Comparison of ENCODE assay signal across 8 cellular contexts in the genomic region with DNA sequence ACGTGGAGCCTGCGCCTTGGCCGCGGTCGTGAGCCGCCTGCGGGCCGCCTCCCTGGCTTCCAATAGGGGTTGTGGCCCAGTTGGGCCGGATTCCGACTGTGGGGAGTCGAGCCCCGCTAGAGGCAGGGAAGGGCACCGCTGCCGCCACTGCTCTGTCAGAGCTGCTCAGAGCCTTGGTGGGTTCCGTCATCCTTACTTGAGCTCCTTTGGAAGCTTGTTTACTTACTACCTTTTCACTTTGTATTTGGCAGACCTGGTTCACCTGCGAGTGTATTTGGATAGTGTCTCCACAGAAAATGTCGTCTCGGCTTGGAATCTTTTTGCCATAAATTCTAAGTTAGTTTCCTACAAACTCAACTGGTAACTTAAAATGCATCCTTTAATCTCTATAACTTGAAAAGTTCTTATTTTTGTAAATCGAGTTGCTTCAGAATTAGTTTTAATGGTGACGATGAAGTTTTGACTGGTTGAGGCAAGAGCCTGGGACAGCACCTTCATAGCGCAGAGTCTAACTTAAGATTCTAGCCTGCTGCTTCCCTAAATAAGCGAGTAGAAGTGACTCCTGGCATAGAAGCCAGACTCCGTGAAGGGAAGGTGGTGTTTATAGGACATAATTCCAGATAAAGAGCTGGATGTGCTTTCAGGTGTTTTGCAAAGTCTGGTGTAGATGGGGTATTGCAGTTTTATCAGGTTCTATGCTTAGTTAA. TPM values are rescaled to one million over a fixed set of nuclear protein-coding genes. Genes with fewer than 3 reads are reported as not detected.
DNase-seq lines count a peak whose midpoint lies in the region; ATAC-seq, FAIRE-seq and TF ChIP-seq lines count a peak whose summit lies in the region.

No MANE protein-coding gene starts in this region.

- H3K9me3 ChIP-seq in CD8-positive, alpha-beta T cell (ENCODE audit: low read length): no peaks in the 10 kb centered on the region
- H3K9me3 ChIP-seq in HUES6 (ENCODE audit: control insufficient read depth, insufficient read depth, low read depth, low read length) (no peaks in the 10 kb centered on the region), left lung (no peaks in the 10 kb centered on the region), testis (no peaks in the 10 kb centered on the region)

- H3K27ac Mint-ChIP-seq in CD8-positive, alpha-beta T cell: peak overlapping the region; percentile 94

- H3K27me3 ChIP-seq in CD8-positive, alpha-beta T cell (ENCODE audit: insufficient read depth, low read length): no peaks in the 10 kb centered on the region
- H3K27me3 ChIP-seq in HUES6 (ENCODE audit: control insufficient read depth, insufficient read depth, low read length): no peaks in the 10 kb centered on the region
- no peaks in the 10 kb centered on the region for H3K27me3 ChIP-seq in left lung
- no peaks in the 10 kb centered on the region for H3K27me3 ChIP-seq in testis

- H3K9me3 Mint-ChIP-seq in CD8-positive, alpha-beta T cell: no peaks in the 10 kb centered on the region

- no peak for FAIRE-seq in D721Med (lab: Jason Lieb, UNC)

- peak overlapping the region; percentile 89 for H3K9ac ChIP-seq in HUES6 (ENCODE audit: low read length)

- H3K27ac ChIP-seq in CD8-positive, alpha-beta T cell (ENCODE audit: low read depth, low read length): peak overlapping the region; percentile 86
- H3K27ac ChIP-seq in HUES6 (ENCODE audit: low read depth, low read length): peak overlapping the region; percentile 91
- peak overlapping the region; percentile 96 to 98 for H3K27ac ChIP-seq in left lung
- peak overlapping the region; percentile 95 to 96 for H3K27ac ChIP-seq in testis

- ATAC-seq in CD8-positive, alpha-beta T cell: peak; percentile 27
- ATAC-seq in GM19455 (IDR thresholded peaks at IDR 0.05; ENCODE audit: unreplicated experiment) (peak; percentile 38), left lung (peak; percentile 14)

- intact Hi-C loops in CD8-positive, alpha-beta T cell (cut with DNase I, micrococcal nuclease): loop anchor here (1.0 to 10.0 kb wide), 11 partner anchors 42 to 1284 kb away; a partner anchor contains a TSS
- intact Hi-C loops in left lung (cut with DNase I) (no loop called here), testis (cut with DNase I; ENCODE audit: low total_unique reads) (no loop called here)

- peak overlapping the region; percentile 88 for H3K4me3 Mint-ChIP-seq in CD8-positive, alpha-beta T cell

- H3K36me3 ChIP-seq in CD8-positive, alpha-beta T cell (ENCODE audit: insufficient read depth, low read length): no peaks in the 10 kb centered on the region
- H3K36me3 ChIP-seq in HUES6 (ENCODE audit: control insufficient read depth, insufficient read depth, low read length) (peaks cover 2% of the 10 kb centered on the region; the same call in 1 of the 2 replicates), left lung (peaks cover 0 to 3% of the 10 kb centered on the region in 2 donors), testis (ENCODE audit: low read depth, missing control alignments) (no peaks in the 10 kb centered on the region)

- no peak for TF ChIP-seq POLR2A in testis (IDR thresholded peaks at IDR 0.05)

- TF ChIP-seq CTCF in CD8-positive, alpha-beta T cell (IDR thresholded peaks at IDR 0.05): no peak
- TF ChIP-seq CTCF in left lung (IDR thresholded peaks at IDR 0.05) (no peak), testis (IDR thresholded peaks at IDR 0.05) (no peak), D721Med (IDR thresholded peaks at IDR 0.05; ENCODE audit: insufficient read depth, missing control alignments) (no peak)

- peak overlapping the region; percentile 76 for H3K4me3 ChIP-seq in CD8-positive, alpha-beta T cell (ENCODE audit: low read depth, low read length)
- H3K4me3 ChIP-seq in HUES6 (ENCODE audit: low read depth, low read length) (peak overlapping the region; percentile 98), left lung (peak overlapping the region; percentile 78 to 82), testis (peak overlapping the region; percentile 88 to 90)

- WGBS in testis, 2 donors: 2 to 4% methylated on average over 9 to 23 of the region's 23 CpGs

- H3K27me3 Mint-ChIP-seq in CD8-positive, alpha-beta T cell (ENCODE audit: low read depth): no peaks in the 10 kb centered on the region

- peaks cover 21% of the 10 kb centered on the region for H3K4me1 ChIP-seq in CD8-positive, alpha-beta T cell (ENCODE audit: insufficient read depth, low read length)
- H3K4me1 ChIP-seq in HUES6 (ENCODE audit: control insufficient read depth, insufficient read depth, low read length): peaks cover 24% of the 10 kb centered on the region
- H3K4me1 ChIP-seq in left lung: peaks cover 28 to 43% of the 10 kb centered on the region in 2 donors
- H3K4me1 ChIP-seq in testis: peaks cover 44% of the 10 kb centered on the region

- POLR2A ChIA-PET in CD8-positive, alpha-beta T cell (lab: Charles Lee): interaction anchor here (0.5 to 2.7 kb wide), 8 partner anchors 42 to 676 kb away, joined by 3 to 19 read pairs (median 3); a partner anchor contains a TSS

- H3K36me3 Mint-ChIP-seq in CD8-positive, alpha-beta T cell: peaks cover 2% of the 10 kb centered on the region

- peaks cover 26% of the 10 kb centered on the region for H3K4me1 Mint-ChIP-seq in CD8-positive, alpha-beta T cell (ENCODE audit: low read depth)

- CTCF ChIA-PET in CD8-positive, alpha-beta T cell (lab: Charles Lee): interaction anchor here (0.6 to 2.7 kb wide), 5 partner anchors 55 to 708 kb away, joined by 3 to 7 read pairs (median 6); a partner anchor contains a TSS

- DNase-seq in CD8-positive, alpha-beta T cell: no peak
- DNase-seq in amniotic epithelial cell (ENCODE audit: low read depth) (peak; percentile 29), left lung (no peak), testis (no peak), 8988T (no peak), D721Med (ENCODE audit: insufficient read length, low spot score) (no peak)

RNA-seq across cellular contexts. Expression of a gene that starts 0.8 kb away (rescaled TPM):
- 10 to 100 TPM; 17.0 to 19.9 TPM for total RNA-seq in CD8-positive, alpha-beta T cell
- total RNA-seq in left lung (100 to 1,000 TPM in 1 of 2 donors, 10 to 100 TPM in 1; 87.9 to 116 TPM), testis (100 to 1,000 TPM; 169 to 216 TPM)
- polyA plus RNA-seq in testis (ENCODE audit: insufficient read depth, low read depth, low replicate concordance): 85.8 TPM

RNA-seq across cellular contexts. Expression of a gene that starts 41.7 kb away (rescaled TPM):
- total RNA-seq in CD8-positive, alpha-beta T cell: 10 to 100 TPM; 13.9 to 18.6 TPM
- 10 to 100 TPM; 17.1 to 23.4 TPM for total RNA-seq in left lung
- 10 to 100 TPM; 15.1 to 19.4 TPM for total RNA-seq in testis
- 40.9 TPM for polyA plus RNA-seq in testis (ENCODE audit: insufficient read depth, low read depth, low replicate concordance)

RNA-seq across cellular contexts. Expression of a gene that starts 48.6 kb away (rescaled TPM):
- total RNA-seq in CD8-positive, alpha-beta T cell: 1 to 10 TPM; 8.4 to 9.4 TPM
- total RNA-seq in left lung (1 to 10 TPM; 5.9 to 8.8 TPM), testis (10 to 100 TPM in 1 of 2 donors, 1 to 10 TPM in 1; 3.8 to 10.4 TPM)
- polyA plus RNA-seq in testis (ENCODE audit: insufficient read depth, low read depth, low replicate concordance): 9.1 TPM

RNA-seq across cellular contexts. Expression of a gene that starts 58.6 kb away (rescaled TPM):
- total RNA-seq in CD8-positive, alpha-beta T cell: 10 to 100 TPM; 19.8 to 21.1 TPM
- total RNA-seq in left lung: 10 to 100 TPM; 37.2 to 41.5 TPM
- 10 to 100 TPM; 31.6 to 36.1 TPM for total RNA-seq in testis
- 33.6 TPM for polyA plus RNA-seq in testis (ENCODE audit: insufficient read depth, low read depth, low replicate concordance)

RNA-seq across cellular contexts. Expression of a gene that starts 59.1 kb away (rescaled TPM):
- total RNA-seq in CD8-positive, alpha-beta T cell: 100 to 1,000 TPM; 271 to 294 TPM
- total RNA-seq in left lung (100 to 1,000 TPM; 480 to 625 TPM), testis (100 to 1,000 TPM; 207 to 252 TPM)
- 331 TPM for polyA plus RNA-seq in testis (ENCODE audit: insufficient read depth, low read depth, low replicate concordance)

Comparison
In these comparisons a context has a peak if more than half of its experiments do, and no peak if none do; other contexts are left out.
1. RNA of a gene that starts 0.8 kb away (total RNA-seq): 169 to 216 TPM in testis and 87.9 to 116 TPM in left lung; 17.0 to 19.9 TPM in CD8-positive, alpha-beta T cell; every median in the first group is over 4 times any median in the second.
2. intact Hi-C loops: an anchor here in CD8-positive, alpha-beta T cell (1.0 to 10.0 kb wide); none called in left lung and testis.
3. Peak in every context shown above with its lines, with median percentiles within 50 percentile points of each other: ATAC-seq, H3K27ac ChIP-seq and H3K4me3 ChIP-seq.